Comparison of ENCODE assay signal across 17 cellular contexts in genomic region chr6:129233458-129234134, GRCh38.
DNase-seq lines count a peak whose midpoint lies in the region; ATAC-seq, FAIRE-seq and TF ChIP-seq lines count a peak whose summit lies in the region.
"Had no signal": no experiment of that assay in that cellular context is flagged by ENCODE, and none has a peak within 500 bp of the region (broad histone marks: within the 10 kb centered on the region; RNA-seq: fewer than 3 reads in every experiment).

No MANE protein-coding gene starts in this region.

- peak overlapping the region; percentile 17 for H3K4me2 ChIP-seq in OCI-LY7 (ENCODE audit: low read length)

- FAIRE-seq in HTR-8/SVneo (lab: Jason Lieb, UNC), result no peak

- H3K27ac ChIP-seq in OCI-LY7 (ENCODE audit: low read depth, low read length, poor library complexity, severe bottlenecking), result peak overlapping the region; percentile 16
- H3K27ac ChIP-seq: left lung, SJCRH30 had no signal

- intact Hi-C loops in OCI-LY7 (cut with micrococcal nuclease; ENCODE audit: unreplicated experiment), result no loop called here

- H3K4me3 ChIP-seq in OCI-LY7 (ENCODE audit: low read depth, low read length, poor library complexity, severe bottlenecking), result no peak overlapping the region
- H3K4me3 ChIP-seq: left lung, SJCRH30 had no signal

- ATAC-seq in GM18861 (IDR thresholded peaks at IDR 0.05; ENCODE audit: unreplicated experiment) (peak; percentile 55), GM21526 (IDR thresholded peaks at IDR 0.05; ENCODE audit: low FRiP score, unreplicated experiment) (peak; percentile 68), HG03175 (IDR thresholded peaks at IDR 0.05; ENCODE audit: unreplicated experiment) (peak; percentile 61)
- ATAC-seq: activated naive CD8-positive, alpha-beta T cell treated with anti-CD3 and anti-CD28 coated beads, Interleukin-2, amount 50 U/mL, for 24 hours; left lung; naive thymus-derived CD8-positive, alpha-beta T cell; sciatic nerve had no signal

- H3K36me3 ChIP-seq in OCI-LY7 (ENCODE audit: insufficient read depth, low read length), result no peaks in the 10 kb centered on the region
- H3K36me3 ChIP-seq: left lung, SJCRH30 had no signal

- no peaks in the 10 kb centered on the region for H3K9me2 ChIP-seq in OCI-LY7 (ENCODE audit: insufficient read depth, low read length)

- CTCF ChIA-PET in OCI-LY7 (lab: Charles Lee; ENCODE audit: unreplicated experiment), result no interaction called here

- no peaks in the 10 kb centered on the region for H4K20me1 ChIP-seq in OCI-LY7 (ENCODE audit: insufficient read depth, low read length)

- H2AFZ ChIP-seq in OCI-LY7 (ENCODE audit: low read length), result no peak overlapping the region

- H3K79me2 ChIP-seq in OCI-LY7 (ENCODE audit: insufficient read depth, low read depth, low read length), result no peaks in the 10 kb centered on the region

- TF ChIP-seq CTCF in OCI-LY7 (conservative IDR thresholded peaks at IDR 0.05; ENCODE audit: low read length), result no peak

- peaks cover 37% of the 10 kb centered on the region for H3K4me1 ChIP-seq in OCI-LY7 (ENCODE audit: insufficient read depth, low read length, poor library complexity, severe bottlenecking)
- H3K4me1 ChIP-seq: left lung, SJCRH30 had no signal

- POLR2A ChIA-PET in OCI-LY7 (lab: Charles Lee), result interaction anchor here (0.7 kb wide), 1 partner anchor 204 kb away, joined by 3 read pairs; no protein-coding TSS in a partner anchor

- H3K9me3 ChIP-seq in OCI-LY7 (ENCODE audit: low read length), result no peaks in the 10 kb centered on the region
- H3K9me3 ChIP-seq: left lung had no signal

- DNase-seq in OCI-LY7 (ENCODE audit: low spot score), result peak; percentile 51
- no peak for DNase-seq in HTR-8/SVneo (ENCODE audit: insufficient read length, low spot score)
- no peak for DNase-seq in anterior cingulate cortex (lab: John Stamatoyannopoulos, UW)
- no peak for DNase-seq in ecto neural progenitor cell (ENCODE audit: low spot score)
- no peak for DNase-seq in NCI-H2107 (lab: John Stamatoyannopoulos, UW)
- DNase-seq: activated naive CD8-positive, alpha-beta T cell treated with anti-CD3 and anti-CD28 coated beads, Interleukin-2, amount 50 U/mL, for 24 hours; activated T-cell treated with anti-CD3 and anti-CD28 coated beads for 4 hours; hypothalamus; left lung; naive thymus-derived CD8-positive, alpha-beta T cell; NCI-H1105 treated with DMSO at 0.1 percent for 48 hours; NCI-H69; SJCRH30 had no signal

- BruUV-seq in OCI-LY7 (replicated peaks; lab: Mats Ljungman, UMichigan), result no TSS peak
